ENCODE assay signal across 16 cellular contexts in genomic region chr18:55310044-55310676, GRCh38.
DNase-seq lines count a peak whose midpoint lies in the region; ATAC-seq and TF ChIP-seq lines count a peak whose summit lies in the region.
"Had no signal": no experiment of that assay in that cellular context is flagged by ENCODE, and none has a peak within 500 bp of the region (broad histone marks: within the 10 kb centered on the region; RNA-seq: fewer than 3 reads in every experiment).

No MANE protein-coding gene starts in this region.

- intact Hi-C loops in IMR-90 (cut with micrococcal nuclease): no loop called here
- intact Hi-C loops in left lung (cut with DNase I): no loop called here

- no peak overlapping the region for H3K18ac ChIP-seq in IMR-90 (ENCODE audit: low read depth, low read length)
- no peak overlapping the region for H3K18ac ChIP-seq in H9 (ENCODE audit: insufficient read length, low read depth, low read length)

- H2AK9ac ChIP-seq in IMR-90 (replicated peaks; ENCODE audit: low read depth, low read length, poor library complexity): no peak overlapping the region

- H4K20me1 ChIP-seq in IMR-90 (ENCODE audit: insufficient read depth, low read length) (peaks cover 12% of the 10 kb centered on the region; the same call in 1 of the 2 replicates), H9 (ENCODE audit: control insufficient read depth, insufficient read depth, insufficient read length) (no peaks in the 10 kb centered on the region)

- WGBS in IMR-90 (ENCODE audit: extremely low coverage in 2 of 2, insufficient read length in 1 of 2), 2 experiments: 100% methylated on average over 1 of the region's 4 CpGs; no CpG with 5 or more reads in 1 of the 2 experiments
- WGBS in H9 (ENCODE audit: extremely low coverage, insufficient read length, low lambda C conversion rate): no CpG with 5 or more reads among the region's 4 CpGs

- H2BK120ac ChIP-seq in IMR-90 (ENCODE audit: low read depth, low read length): no peak overlapping the region; the same call in 1 of the 2 replicates
- no peak overlapping the region for H2BK120ac ChIP-seq in H9 (ENCODE audit: low read depth, low read length, poor library complexity, severe bottlenecking)

- no peak overlapping the region for H2AK5ac ChIP-seq in IMR-90 (ENCODE audit: low read depth, low read length)
- no peak overlapping the region for H2AK5ac ChIP-seq in H9 (ENCODE audit: insufficient read length, low read length)

- H2AFZ ChIP-seq in IMR-90 (replicated peaks; ENCODE audit: low read length, poor library complexity): no peak overlapping the region
- H2AFZ ChIP-seq in H9 (ENCODE audit: low read length): no peak overlapping the region

- H3K23me2 ChIP-seq in H9 (ENCODE audit: insufficient read length, low read depth, low read length, poor library complexity, severe bottlenecking): no peaks in the 10 kb centered on the region

- H3K27ac ChIP-seq in IMR-90 (ENCODE audit: insufficient read depth, low read length) (no peak overlapping the region), left lung (no peak overlapping the region), H9 (ENCODE audit: insufficient read length, low read depth, low read length) (no peak overlapping the region)
- H3K27ac ChIP-seq: Peyer's patch had no signal

- no peaks in the 10 kb centered on the region for H3K36me3 Mint-ChIP-seq in endothelial cell (ENCODE audit: low read depth, unreplicated experiment)
- H3K36me3 Mint-ChIP-seq in neural crest cell (ENCODE audit: low read depth): no peaks in the 10 kb centered on the region
- H3K36me3 Mint-ChIP-seq in H9 (ENCODE audit: insufficient read depth in 1 of 3, low read depth in 3 of 3): peaks cover 0 to 3% (median 0%) of the 10 kb centered on the region in 3 experiments; a peak in 1 of 7 replicates
- H3K36me3 Mint-ChIP-seq: CD4-positive, alpha-beta memory T cell had no signal

- H3K79me1 ChIP-seq in IMR-90 (ENCODE audit: low read depth in 1 of 2, low read length in 2 of 2) (peaks cover 35 to 66% of the 10 kb centered on the region in 2 experiments), H9 (ENCODE audit: insufficient read depth, low read depth, low read length, poor library complexity, severe bottlenecking) (no peaks in the 10 kb centered on the region)

- no peak overlapping the region for H3K4me3 Mint-ChIP-seq in endothelial cell (ENCODE audit: unreplicated experiment)
- H3K4me3 Mint-ChIP-seq in neural crest cell: no peak overlapping the region
- no peak overlapping the region for H3K4me3 Mint-ChIP-seq in H9
- H3K4me3 Mint-ChIP-seq: CD4-positive, alpha-beta memory T cell had no signal

- TF ChIP-seq CTCF in IMR-90 (conservative IDR thresholded peaks at IDR 0.05; ENCODE audit: low read depth, low read length) (no peak), endothelial cell (IDR thresholded peaks at IDR 0.05; ENCODE audit: unreplicated experiment) (no peak), neural crest cell (conservative IDR thresholded peaks at IDR 0.05) (no peak), left lung (IDR thresholded peaks at IDR 0.05) (no peak), H9 (conservative IDR thresholded peaks at IDR 0.05) (no peak)

- H2BK12ac ChIP-seq in H9 (ENCODE audit: insufficient read length, low read depth, low read length): no peak overlapping the region

- 0 out of 2 replicates have a peak overlapping the region, but pooled peaks have one; percentile 25 for H3K23ac ChIP-seq in IMR-90 (ENCODE audit: low read depth, low read length)
- H3K23ac ChIP-seq in H9 (ENCODE audit: insufficient read length, low read depth, low read length): no peak overlapping the region

- no peak overlapping the region for H3K4me3 ChIP-seq in IMR-90 (ENCODE audit: insufficient read depth, low read depth, low read length)
- H3K4me3 ChIP-seq in left lung: no peak overlapping the region
- H3K4me3 ChIP-seq: Peyer's patch had no signal

- dilution Hi-C loops in IMR-90 (cut with HindIII; ENCODE audit: low sequenced_read_pairs, unreplicated experiment): no loop called here

- POLR2A ChIA-PET in IMR-90 (lab: Charles Lee; ENCODE audit: unreplicated experiment): no interaction called here

- in situ Hi-C loops in IMR-90 (cut with MboI; ENCODE audit: low sequenced_read_pairs): no loop called here

- no peaks in the 10 kb centered on the region for H3K27me3 ChIP-seq in IMR-90 (ENCODE audit: control insufficient read depth, insufficient read depth, low read length)
- H3K27me3 ChIP-seq in left lung: no peaks in the 10 kb centered on the region
- no peaks in the 10 kb centered on the region for H3K27me3 ChIP-seq in H9 (ENCODE audit: insufficient read depth, low read length)
- H3K27me3 ChIP-seq: BE2C, Peyer's patch had no signal

- H3K27me3 Mint-ChIP-seq in endothelial cell (ENCODE audit: unreplicated experiment) (no peaks in the 10 kb centered on the region), neural crest cell (ENCODE audit: low read depth) (no peaks in the 10 kb centered on the region), H9 (ENCODE audit: low read depth) (no peaks in the 10 kb centered on the region)
- H3K27me3 Mint-ChIP-seq: CD4-positive, alpha-beta memory T cell had no signal

- H3K4me1 ChIP-seq in IMR-90 (ENCODE audit: control insufficient read depth, insufficient read depth, low read length) (no peaks in the 10 kb centered on the region; the same call in 1 of the 2 replicates), left lung (peaks cover 0 to 8% of the 10 kb centered on the region in 2 donors), H9 (ENCODE audit: insufficient read depth, low read length) (peaks cover 6% of the 10 kb centered on the region; the same call in 1 of the 2 replicates)

- no peak overlapping the region for H3T11ph ChIP-seq in H9 (ENCODE audit: low read length)

- H3K4me1 Mint-ChIP-seq in endothelial cell (ENCODE audit: unreplicated experiment) (peaks cover 46% of the 10 kb centered on the region), neural crest cell (peaks cover 36% of the 10 kb centered on the region), H9 (peaks cover 40 to 50% of the 10 kb centered on the region in 2 experiments)
- H3K4me1 Mint-ChIP-seq: CD4-positive, alpha-beta memory T cell had no signal

- H3K27ac Mint-ChIP-seq in endothelial cell (ENCODE audit: unreplicated experiment) (peak overlapping the region; percentile 91), neural crest cell (ENCODE audit: unreplicated experiment) (peak overlapping the region; percentile 37), H9 (peak overlapping the region in 1 of 3 experiments; percentile 64; a peak in 2 of 7 replicates)
- H3K27ac Mint-ChIP-seq: CD4-positive, alpha-beta memory T cell had no signal

- H3K9me3 Mint-ChIP-seq in endothelial cell (ENCODE audit: unreplicated experiment): no peaks in the 10 kb centered on the region
- no peaks in the 10 kb centered on the region for H3K9me3 Mint-ChIP-seq in neural crest cell
- no peaks in the 10 kb centered on the region for H3K9me3 Mint-ChIP-seq in H9

- H2BK5ac ChIP-seq in IMR-90 (ENCODE audit: low read depth, low read length, poor library complexity, severe bottlenecking) (no peak overlapping the region), H9 (ENCODE audit: insufficient read length, low read length) (no peak overlapping the region)

- no peak overlapping the region for H4K91ac ChIP-seq in IMR-90 (ENCODE audit: insufficient read depth, low read depth, low read length)
- no peak overlapping the region for H4K91ac ChIP-seq in H9 (ENCODE audit: insufficient read length, low read depth, low read length)

- H3K56ac ChIP-seq in IMR-90 (ENCODE audit: extremely low read depth, insufficient read depth, low read length): no peak overlapping the region
- no peak overlapping the region for H3K56ac ChIP-seq in H9 (ENCODE audit: insufficient read length, low read depth, low read length)

- no peak for ATAC-seq in IMR-90 (ENCODE audit: low read depth)
- ATAC-seq in left lung: no peak

- H3K4ac ChIP-seq in IMR-90 (ENCODE audit: low read depth, low read length) (no peak overlapping the region), H9 (ENCODE audit: low read depth, low read length) (no peak overlapping the region)

- H2BK20ac ChIP-seq in IMR-90 (ENCODE audit: low read depth, low read length) (no peak overlapping the region), H9 (ENCODE audit: low read depth, low read length, poor library complexity, severe bottlenecking) (no peak overlapping the region)

- H4K8ac ChIP-seq in IMR-90 (ENCODE audit: low read depth in 2 of 2, low read length in 2 of 2): no peak overlapping the region
- no peak overlapping the region for H4K8ac ChIP-seq in H9 (replicated peaks; ENCODE audit: insufficient read length, low read depth, low read length)

- no peak overlapping the region for H3K14ac ChIP-seq in IMR-90 (replicated peaks; ENCODE audit: low read depth, low read length)
- no peak overlapping the region for H3K14ac ChIP-seq in H9 (ENCODE audit: insufficient read depth, low read length)

- peaks cover 12% of the 10 kb centered on the region for H3K9me1 ChIP-seq in IMR-90 (ENCODE audit: insufficient read depth, low read length)

- H4K5ac ChIP-seq in IMR-90 (ENCODE audit: low read depth, low read length) (no peak overlapping the region), H9 (ENCODE audit: insufficient read length, low read depth, low read length) (no peak overlapping the region)

- DNase-seq in EL (peak; percentile 27), IMR-90 (no peak), endothelial cell (ENCODE audit: low spot score) (no peak), neural crest cell (ENCODE audit: low read depth, low spot score) (no peak), left lung (no peak), MV-4-11 (lab: John Stamatoyannopoulos, UW) (no peak), H9 (no peak)
- DNase-seq: BE2C; CD4-positive, alpha-beta memory T cell; DMS79; NCI-H1092 treated with DMSO at 0.1 percent for 48 hours; NCI-H2081 treated with DMSO at 0.1 percent for 48 hours; NCI-H2227 treated with DMSO at 0.1 percent for 48 hours; NCI-H524; Peyer's patch; SHP77 had no signal

- TF ChIP-seq POLR2A in IMR-90 (IDR thresholded peaks at IDR 0.05; ENCODE audit: low read depth, low read length): no peak

- H3K9ac ChIP-seq in IMR-90 (ENCODE audit: low read depth, low read length) (no peak overlapping the region), H9 (ENCODE audit: extremely low read depth, insufficient read length, low read length) (no peak overlapping the region)

- CTCF ChIA-PET in IMR-90 (lab: Yijun Ruan, JAX): interaction anchor here (1.3 kb wide), 1 partner anchor 9 kb away, joined by 3 read pairs; no protein-coding TSS in a partner anchor

- H3K36me3 ChIP-seq in IMR-90 (ENCODE audit: control insufficient read depth, insufficient read depth, low read length) (peaks cover 2% of the 10 kb centered on the region), left lung (no peaks in the 10 kb centered on the region)
- H3K36me3 ChIP-seq: Peyer's patch had no signal

- H3K4me2 ChIP-seq in IMR-90 (ENCODE audit: low read depth, low read length) (no peak overlapping the region), H9 (ENCODE audit: insufficient read depth, insufficient read length, low read length) (no peak overlapping the region)

- TF ChIP-seq RAD21 in IMR-90 (IDR thresholded peaks at IDR 0.05; ENCODE audit: low read length): no peak

- H3K9me3 ChIP-seq in IMR-90 (ENCODE audit: control insufficient read depth, insufficient read depth, low read length) (no peaks in the 10 kb centered on the region), left lung (no peaks in the 10 kb centered on the region), H9 (ENCODE audit: control insufficient read depth, low read depth, low read length) (no peaks in the 10 kb centered on the region)
- H3K9me3 ChIP-seq: BE2C, Peyer's patch had no signal

- peaks cover 1% of the 10 kb centered on the region; the same call in 1 of the 2 replicates for H3K79me2 ChIP-seq in H9 (ENCODE audit: insufficient read depth, low read length)

- no TSS peak for BruUV-seq in IMR-90 (replicated peaks; lab: Mats Ljungman, UMichigan)

- H2BK15ac ChIP-seq in IMR-90 (ENCODE audit: low read depth, low read length): no peak overlapping the region
- H2BK15ac ChIP-seq in H9 (ENCODE audit: low read depth, low read length): no peak overlapping the region
